In the genomic region with DNA sequence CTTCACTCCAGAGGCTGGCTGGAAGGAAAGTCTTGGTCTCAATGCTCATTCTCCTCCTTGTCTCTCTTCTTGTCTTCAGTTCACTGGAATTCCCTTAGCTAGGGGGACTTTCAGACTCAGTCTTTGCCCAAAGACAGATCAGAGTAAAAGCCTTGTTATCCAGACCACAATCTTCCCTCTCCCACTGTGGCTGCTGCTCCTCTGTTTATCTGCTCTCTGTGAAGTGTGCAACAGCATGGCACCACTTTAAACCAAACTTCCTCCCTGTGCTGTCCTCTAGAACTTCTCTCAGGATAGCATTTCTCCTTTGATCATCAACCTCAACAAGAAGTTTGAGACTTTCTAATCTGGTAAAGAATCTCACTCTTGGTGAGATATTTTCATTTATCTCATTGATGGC, we compare ENCODE assay signal across 30 cellular contexts.
DNase-seq lines count a peak whose midpoint lies in the region; ATAC-seq, FAIRE-seq and TF ChIP-seq lines count a peak whose summit lies in the region.
"Had no signal": no experiment of that assay in that cellular context is flagged by ENCODE, and none has a peak within 500 bp of the region (broad histone marks: within the 10 kb centered on the region; RNA-seq: fewer than 3 reads in every experiment).

No MANE protein-coding gene starts in this region.

- no peak for FAIRE-seq in endothelial cell of umbilical vein (lab: Jason Lieb, UNC)
- FAIRE-seq: A204.1, GM12878, HTR-8/SVneo had no signal

- TF ChIP-seq POLR2A in endothelial cell of umbilical vein (IDR thresholded peaks at IDR 0.05; ENCODE audit: low read depth, low read length) (no peak), lower leg skin (IDR thresholded peaks at IDR 0.05) (no peak)

- H3K9me1 ChIP-seq in endothelial cell of umbilical vein (replicated peaks; ENCODE audit: control insufficient read depth, extremely low read depth, insufficient read depth, low read length) = no peaks in the 10 kb centered on the region

- H2BK15ac ChIP-seq in mesendoderm (replicated peaks; ENCODE audit: low read depth) = no peak overlapping the region

- no peaks in the 10 kb centered on the region for H3K9me3 ChIP-seq in endothelial cell of umbilical vein (replicated peaks; ENCODE audit: control insufficient read depth, insufficient read depth, low read length)
- H3K9me3 ChIP-seq in left lung = peaks cover 0 to 3% of the 10 kb centered on the region in 2 donors
- H3K9me3 ChIP-seq: SJSA1 had no signal

- POLR2A ChIA-PET in endothelial cell of umbilical vein (lab: Charles Lee) = no interaction called here

- H2BK5ac ChIP-seq in mesendoderm (ENCODE audit: low read length) = no peak overlapping the region

- no peaks in the 10 kb centered on the region for H4K20me1 ChIP-seq in endothelial cell of umbilical vein (replicated peaks; ENCODE audit: control insufficient read depth, extremely low read depth, insufficient read depth, low read length)

- H3K79me1 ChIP-seq in mesendoderm (ENCODE audit: low read length) = no peaks in the 10 kb centered on the region

- no peak overlapping the region for H2BK120ac ChIP-seq in mesendoderm (ENCODE audit: low read depth, low read length)

- dilution Hi-C loops in endothelial cell of umbilical vein (cut with MboI; ENCODE audit: extremely low pct_ligation_motif_present, low sequenced_read_pairs) = no loop called here

- H2AK5ac ChIP-seq in mesendoderm (ENCODE audit: low read length) = no peak overlapping the region

- no peak overlapping the region for H3K4me3 ChIP-seq in Jurkat, Clone E6-1 (ENCODE audit: low read length)
- H3K4me3 ChIP-seq in endothelial cell of umbilical vein (replicated peaks in 1 of 3; ENCODE audit: insufficient read depth in 1 of 3, low read depth in 1 of 3, low read length in 3 of 3) (no peak overlapping the region), mesendoderm (ENCODE audit: low read length) (no peak overlapping the region), lower leg skin (ENCODE audit: low read depth, poor library complexity, severe bottlenecking) (no peak overlapping the region), left lung (no peak overlapping the region)
- H3K4me3 ChIP-seq: GM12878, PC-9, SJSA1 had no signal

- no TSS peak for BruUV-seq in endothelial cell of umbilical vein (replicated peaks; lab: Mats Ljungman, UMichigan)

- no peak overlapping the region for H3K56ac ChIP-seq in mesendoderm (ENCODE audit: low read length)

- no peaks in the 10 kb centered on the region for H3K79me2 ChIP-seq in endothelial cell of umbilical vein (ENCODE audit: control insufficient read depth, insufficient read depth, low read length)
- no peaks in the 10 kb centered on the region for H3K79me2 ChIP-seq in mesendoderm (ENCODE audit: control insufficient read depth, insufficient read depth, low read length)

- H3K4ac ChIP-seq in mesendoderm (ENCODE audit: low read depth, low read length) = no peak overlapping the region

- H3K4me1 ChIP-seq in endothelial cell of umbilical vein (ENCODE audit: control insufficient read depth, extremely low read depth, insufficient read depth, low read length) (peaks cover 39% of the 10 kb centered on the region), mesendoderm (ENCODE audit: control insufficient read depth, low read depth, low read length) (no peaks in the 10 kb centered on the region), left lung (no peaks in the 10 kb centered on the region)
- H3K4me1 ChIP-seq: SJSA1 had no signal

- H3K4me2 ChIP-seq in endothelial cell of umbilical vein (ENCODE audit: insufficient read depth, low read length) = no peak overlapping the region
- H3K4me2 ChIP-seq in mesendoderm (ENCODE audit: low read length) = no peak overlapping the region
- H3K4me2 ChIP-seq: PC-9 had no signal

- no peaks in the 10 kb centered on the region for H3K36me3 ChIP-seq in endothelial cell of umbilical vein (ENCODE audit: control insufficient read depth in 2 of 2, extremely low read depth in 1 of 2, insufficient read depth in 2 of 2, low read length in 2 of 2)
- no peaks in the 10 kb centered on the region for H3K36me3 ChIP-seq in mesendoderm (ENCODE audit: control insufficient read depth, insufficient read depth, low read length)
- H3K36me3 ChIP-seq in left lung = no peaks in the 10 kb centered on the region
- H3K36me3 ChIP-seq: SJSA1 had no signal

- no peak for ATAC-seq in left lung
- ATAC-seq: GM12878 had no signal

- no peak overlapping the region for H4K8ac ChIP-seq in mesendoderm (ENCODE audit: low read depth, low read length)

- TF ChIP-seq CTCF in endothelial cell of umbilical vein (IDR thresholded peaks at IDR 0.05; ENCODE audit: extremely low read depth in 1 of 2, insufficient read depth in 1 of 2, low read depth in 1 of 2, low read length in 2 of 2) = no peak
- no peak for TF ChIP-seq CTCF in lower leg skin (IDR thresholded peaks at IDR 0.05)
- TF ChIP-seq CTCF in left lung (IDR thresholded peaks at IDR 0.05) = no peak

- peak; percentile 80 for DNase-seq in Jurkat, Clone E6-1 (ENCODE audit: low read depth, low spot score)
- peak; percentile 32 for DNase-seq in endothelial cell of umbilical vein (ENCODE audit: low read depth, low spot score)
- DNase-seq in mesendoderm = peak; percentile 73
- no peak for DNase-seq in HK-2 (ENCODE audit: unreplicated experiment)
- no peak for DNase-seq in lower leg skin (ENCODE audit: low spot score in 2 of 2)
- no peak for DNase-seq in left lung
- no peak for DNase-seq in mucosa of gallbladder (ENCODE audit: low spot score)
- DNase-seq: C1 segment of cervical spinal cord; CD4-positive, alpha-beta memory T cell; COR-L47; EL; GDM1; GOT3; HCEC 1CT; KBM-7; MV-4-11; NCI-H1105; NCI-H146; NCI-H1930; NCI-H2107; NCI-H524; NCI-H774; NK-92 treated with Interleukin-12 subunit alpha and Interleukin-12 subunit beta, amount 100 ng/mL, for 24 hours; PC-9; Right ventricle myocardium superior; RPMI8226 had no signal

- no peaks in the 10 kb centered on the region for H3K27me3 ChIP-seq in endothelial cell of umbilical vein (ENCODE audit: control insufficient read depth in 2 of 2, insufficient read depth in 2 of 2, low read length in 2 of 2)
- no peaks in the 10 kb centered on the region for H3K27me3 ChIP-seq in mesendoderm (ENCODE audit: insufficient read depth, low read length, poor library complexity)
- no peaks in the 10 kb centered on the region for H3K27me3 ChIP-seq in left lung
- H3K27me3 ChIP-seq: SJSA1 had no signal

- H3K18ac ChIP-seq in mesendoderm (ENCODE audit: low read length) = no peak overlapping the region

- intact Hi-C loops in endothelial cell of umbilical vein (cut with micrococcal nuclease) (loop anchor here (2.0 to 5.0 kb wide), 2 partner anchors 31 to 321 kb away; no protein-coding TSS in a partner anchor), lower leg skin (cut with DNase I; ENCODE audit: low total_unique reads) (no loop called here), left lung (cut with DNase I) (no loop called here)

- no peak overlapping the region for H4K5ac ChIP-seq in mesendoderm (ENCODE audit: low read length)

- H3K9ac ChIP-seq in endothelial cell of umbilical vein (replicated peaks; ENCODE audit: extremely low read depth, insufficient read depth, low read length) (no peak overlapping the region), mesendoderm (ENCODE audit: low read length) (no peak overlapping the region)

- H3K27ac ChIP-seq in endothelial cell of umbilical vein (ENCODE audit: insufficient read depth, low read depth, low read length) (no peak overlapping the region), mesendoderm (ENCODE audit: low read depth, low read length) (no peak overlapping the region), left lung (no peak overlapping the region)
- H3K27ac ChIP-seq: PC-9, SJSA1 had no signal

- H3K23ac ChIP-seq in mesendoderm (ENCODE audit: low read length) = no peak overlapping the region

- CTCF ChIA-PET in endothelial cell of umbilical vein (lab: Charles Lee) = interaction anchor here (1.2 kb wide), 1 partner anchor 54 kb away, joined by 3 read pairs; no protein-coding TSS in a partner anchor

- peak overlapping the region; percentile 23 for H2AFZ ChIP-seq in endothelial cell of umbilical vein (ENCODE audit: low read depth, low read length)
- H2AFZ ChIP-seq: PC-9 had no signal

TF ChIP-seq in endothelial cell of umbilical vein, 7 proteins besides CTCF, POLR2A, EP300 and RAD21:
- TF ChIP-seq, protein P1, sequence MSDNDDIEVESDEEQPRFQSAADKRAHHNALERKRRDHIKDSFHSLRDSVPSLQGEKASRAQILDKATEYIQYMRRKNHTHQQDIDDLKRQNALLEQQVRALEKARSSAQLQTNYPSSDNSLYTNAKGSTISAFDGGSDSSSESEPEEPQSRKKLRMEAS (IDR thresholded peaks at IDR 0.05; ENCODE audit: insufficient read depth, insufficient read length) = no peak
- TF ChIP-seq EZH2 (IDR thresholded peaks at IDR 0.05; ENCODE audit: borderline replicate concordance, low read depth, low read length, severe bottlenecking) = no peak

Comparison
In these comparisons a context has a peak if more than half of its experiments do, and no peak if none do; other contexts are left out.
1. DNase-seq: peak in Jurkat, Clone E6-1 (single experiment), endothelial cell of umbilical vein (single experiment) and mesendoderm (single experiment); none in HK-2 (single experiment), lower leg skin (0 of 2), left lung (0 of 2) and mucosa of gallbladder (single experiment).